ENCODE assay signal across 8 cellular contexts in genomic region chr10:15020966-15021365, GRCh38. TPM values are rescaled to one million over a fixed set of nuclear protein-coding genes. Genes with fewer than 3 reads are reported as not detected.
DNase-seq lines count a peak whose midpoint lies in the region; ATAC-seq lines count a peak whose summit lies in the region.
"Not testable (repeated sequence)": the region's sequence is repeated elsewhere in the genome, so short reads cannot be mapped to it uniquely, and the experiment has no call there.
"Had no signal": no experiment of that assay in that cellular context is flagged by ENCODE, and none has a peak within 500 bp of the region (broad histone marks: within the 10 kb centered on the region; RNA-seq: fewer than 3 reads in every experiment).

No MANE protein-coding gene starts in this region.

- not testable (repeated sequence) for H3K4me2 ChIP-seq in mesenchymal stem cell (ENCODE audit: low read length, poor library complexity, severe bottlenecking)

- H2BK5ac ChIP-seq in mesenchymal stem cell (ENCODE audit: low read depth, low read length, poor library complexity, severe bottlenecking): not testable (repeated sequence)

- H4K91ac ChIP-seq in mesenchymal stem cell (ENCODE audit: low read length): not testable (repeated sequence)

- H3K4ac ChIP-seq in mesenchymal stem cell (ENCODE audit: low read depth in 1 of 2, low read length in 2 of 2): not testable (repeated sequence)

- H3K18ac ChIP-seq in mesenchymal stem cell (ENCODE audit: low read depth in 1 of 2, low read length in 2 of 2): not testable (repeated sequence)

- not testable (repeated sequence) for H2BK120ac ChIP-seq in mesenchymal stem cell (ENCODE audit: low read depth, low read length)

- WGBS in mesenchymal stem cell: 40% methylated on average over 4 of the region's 5 CpGs

- not testable (repeated sequence) for H4K8ac ChIP-seq in mesenchymal stem cell (ENCODE audit: low read length)

- CTCF ChIA-PET in activated CD4-positive, alpha-beta memory T cell treated with anti-CD3 and anti-CD28 coated beads for 36 hours (lab: Charles Lee): not testable (repeated sequence)

- not testable (repeated sequence) for H3K4me1 Mint-ChIP-seq in activated CD4-positive, alpha-beta memory T cell treated with anti-CD3 and anti-CD28 coated beads for 36 hours (ENCODE audit: low read depth)

- DNase-seq in DMS53 (lab: John Stamatoyannopoulos, UW) (peak; percentile 53), LHCN-M2 (ENCODE audit: low read depth) (peak; percentile 67), OCI-M1 (lab: John Stamatoyannopoulos, UW) (peak; percentile 4), mesenchymal stem cell (peak; percentile 31)
- peak; percentile 15 for DNase-seq in activated CD4-positive, alpha-beta memory T cell treated with anti-CD3 and anti-CD28 coated beads for 36 hours

- H2AFZ ChIP-seq in mesenchymal stem cell (ENCODE audit: low read depth, low read length): not testable (repeated sequence)

- not testable (repeated sequence) for H3K36me3 ChIP-seq in mesenchymal stem cell (ENCODE audit: control insufficient read depth in 1 of 2, insufficient read depth in 2 of 2, low read depth in 1 of 2, low read length in 2 of 2)

- POLR2A ChIA-PET in activated CD4-positive, alpha-beta memory T cell treated with anti-CD3 and anti-CD28 coated beads for 36 hours (lab: Charles Lee): not testable (repeated sequence)

- H3K27me3 ChIP-seq in mesenchymal stem cell (ENCODE audit: control insufficient read depth in 1 of 2, insufficient read depth in 1 of 2, low read length in 2 of 2): not testable (repeated sequence)

- not testable (repeated sequence) for H3K4me3 ChIP-seq in mesenchymal stem cell (ENCODE audit: insufficient read depth in 1 of 2, low read depth in 1 of 2, low read length in 2 of 2)

- H3K4me1 ChIP-seq in mesenchymal stem cell (ENCODE audit: control insufficient read depth, insufficient read depth, low read depth, low read length): not testable (repeated sequence)

- H3K4me3 Mint-ChIP-seq in activated CD4-positive, alpha-beta memory T cell treated with anti-CD3 and anti-CD28 coated beads for 36 hours: not testable (repeated sequence)

- H3K23ac ChIP-seq in mesenchymal stem cell (ENCODE audit: low read length in 2 of 2): not testable (repeated sequence)

- not testable (repeated sequence) for H3K9ac ChIP-seq in mesenchymal stem cell (ENCODE audit: low read length)

- not testable (repeated sequence) for H2BK12ac ChIP-seq in mesenchymal stem cell (ENCODE audit: low read length in 2 of 2)

- H3K9me3 Mint-ChIP-seq in activated CD4-positive, alpha-beta memory T cell treated with anti-CD3 and anti-CD28 coated beads for 36 hours: not testable (repeated sequence)

- not testable (repeated sequence) for H3K27ac ChIP-seq in mesenchymal stem cell (ENCODE audit: low read length, poor library complexity, severe bottlenecking)

- intact Hi-C loops in activated CD4-positive, alpha-beta memory T cell treated with anti-CD3 and anti-CD28 coated beads for 36 hours (cut with micrococcal nuclease): not testable (repeated sequence)

- not testable (repeated sequence) for H2AK5ac ChIP-seq in mesenchymal stem cell (ENCODE audit: low read length, severe bottlenecking)

- ATAC-seq in GM19463 (IDR thresholded peaks at IDR 0.05; ENCODE audit: unreplicated experiment) (peak; percentile 53), esophagus mucosa (peak; percentile 34)

- not testable (repeated sequence) for H3K27ac Mint-ChIP-seq in activated CD4-positive, alpha-beta memory T cell treated with anti-CD3 and anti-CD28 coated beads for 36 hours

- H3K79me1 ChIP-seq in mesenchymal stem cell (replicated peaks; ENCODE audit: low read length, poor library complexity, severe bottlenecking): not testable (repeated sequence)

- H3K36me3 Mint-ChIP-seq in activated CD4-positive, alpha-beta memory T cell treated with anti-CD3 and anti-CD28 coated beads for 36 hours: not testable (repeated sequence)

- H2BK15ac ChIP-seq in mesenchymal stem cell (ENCODE audit: low read depth, poor library complexity, severe bottlenecking): not testable (repeated sequence)

- not testable (repeated sequence) for H3K9me3 ChIP-seq in mesenchymal stem cell (ENCODE audit: control insufficient read depth, low read length)

- not testable (repeated sequence) for H3K14ac ChIP-seq in mesenchymal stem cell (ENCODE audit: low read length in 2 of 2)

- H3K27me3 Mint-ChIP-seq in activated CD4-positive, alpha-beta memory T cell treated with anti-CD3 and anti-CD28 coated beads for 36 hours: not testable (repeated sequence)

RNA-seq across cellular contexts. Expression of gene OLAH, which starts 22.8 kb away (rescaled TPM):
- total RNA-seq in LHCN-M2 (2014; rRNA removed) (0.69 and 2.6 TPM in 2 replicates), esophagus mucosa (11.7 TPM)
- polyA plus RNA-seq in LHCN-M2 (2012): 0.55 TPM
- under 1 TPM; 0.31 to 0.34 TPM for total RNA-seq in activated CD4-positive, alpha-beta memory T cell treated with anti-CD3 and anti-CD28 coated beads for 36 hours
- polyA plus RNA-seq in mesenchymal stem cell (2013, experiment 1 of 2): 0.17 TPM
- polyA plus RNA-seq in mesenchymal stem cell (2013, experiment 2 of 2): 0.18 TPM
- total RNA-seq: H7 had no signal

Comparison
In these comparisons a context has a peak if more than half of its experiments do, and no peak if none do; other contexts are left out.
1. DNase-seq: peak in every context shown above with its lines; median percentile 67 in LHCN-M2; 53 in DMS53; 31 in mesenchymal stem cell; 15 in activated CD4-positive, alpha-beta memory T cell treated with anti-CD3 and anti-CD28 coated beads for 36 hours; 4 in OCI-M1.